Comparison of ENCODE assay signal across 8 cellular contexts in genomic region chr1:144461136-144461759, GRCh38. TPM values are rescaled to one million over a fixed set of nuclear protein-coding genes. Genes with fewer than 3 reads are reported as not detected.
DNase-seq lines count a peak whose midpoint lies in the region; ATAC-seq and TF ChIP-seq lines count a peak whose summit lies in the region.
"Not testable (repeated sequence)": the region's sequence is repeated elsewhere in the genome, so short reads cannot be mapped to it uniquely, and the experiment has no call there.

TSS of gene NBPF15 (minus strand) at chr1:144461669. CDS start at chr1:144440003, 21,666 bp downstream.

- peak within 1 kb of the TSS; percentile 28; the same call in 1 of the 2 replicates for H3K18ac ChIP-seq in IMR-90 (ENCODE audit: low read depth, low read length)

- not testable (repeated sequence) for H3K9me3 Mint-ChIP-seq in naive B cell

- H3K4me1 Mint-ChIP-seq in naive B cell = not testable (repeated sequence)

- H3K4me3 ChIP-seq in IMR-90 (ENCODE audit: insufficient read depth, low read depth, low read length) (peak within 1 kb of the TSS; percentile 88), fibroblast of mammary gland (ENCODE audit: control insufficient read depth, low read depth, low read length) (peak within 1 kb of the TSS; percentile 57)

- peak within 1 kb of the TSS; percentile 78; the same call in 1 of the 2 replicates for H4K5ac ChIP-seq in IMR-90 (ENCODE audit: low read depth, low read length)

- dilution Hi-C loops in IMR-90 (cut with HindIII; ENCODE audit: low sequenced_read_pairs, unreplicated experiment) = not testable (repeated sequence)

- H3K27ac ChIP-seq in IMR-90 (ENCODE audit: insufficient read depth, low read length) = peak within 1 kb of the TSS; percentile 79

- not testable (repeated sequence) for H4K20me1 ChIP-seq in IMR-90 (ENCODE audit: insufficient read depth, low read length)

- H3K4me2 ChIP-seq in IMR-90 (ENCODE audit: low read depth, low read length) = peak within 1 kb of the TSS; percentile 74

- TF ChIP-seq CTCF in IMR-90 (conservative IDR thresholded peaks at IDR 0.05; ENCODE audit: low read depth, low read length); fibroblast of mammary gland (conservative IDR thresholded peaks at IDR 0.05; ENCODE audit: control insufficient read depth, insufficient read depth, low read depth, low read length): not testable (repeated sequence)

- H3K79me1 ChIP-seq in IMR-90 (ENCODE audit: low read depth in 1 of 2, low read length in 2 of 2) = not testable (repeated sequence)

- CTCF ChIA-PET in IMR-90 (lab: Yijun Ruan, JAX) = not testable (repeated sequence)

- ATAC-seq in GM21737 (IDR thresholded peaks at IDR 0.05; ENCODE audit: unreplicated experiment) = peak; percentile 91
- peak; percentile 99 for ATAC-seq in IMR-90 (ENCODE audit: low read depth)
- ATAC-seq in naive B cell (ENCODE audit: low read depth in 2 of 2) = peak; percentile 93 to 95

- not testable (repeated sequence) for H2AK5ac ChIP-seq in IMR-90 (ENCODE audit: low read depth, low read length)

- H4K8ac ChIP-seq in IMR-90 (ENCODE audit: low read depth in 2 of 2, low read length in 2 of 2) = 0 out of 4 replicates have a peak within 1 kb of the TSS, but pooled peaks of 1 of the 2 experiments have one; percentile 28

- not testable (repeated sequence) for H3K36me3 Mint-ChIP-seq in naive B cell

- H3K56ac ChIP-seq in IMR-90 (ENCODE audit: extremely low read depth, insufficient read depth, low read length) = not testable (repeated sequence)

- not testable (repeated sequence) for H2BK20ac ChIP-seq in IMR-90 (ENCODE audit: low read depth, low read length)

- TF ChIP-seq RAD21 in IMR-90 (IDR thresholded peaks at IDR 0.05; ENCODE audit: low read length) = not testable (repeated sequence)

- H3K9me1 ChIP-seq in IMR-90 (ENCODE audit: insufficient read depth, low read length) = not testable (repeated sequence)

- not testable (repeated sequence) for H2AK9ac ChIP-seq in IMR-90 (replicated peaks; ENCODE audit: low read depth, low read length, poor library complexity)

- H3K27me3 Mint-ChIP-seq in naive B cell = not testable (repeated sequence)

- not testable (repeated sequence) for H3K36me3 ChIP-seq in IMR-90 (ENCODE audit: control insufficient read depth, insufficient read depth, low read length)

- H3K27ac Mint-ChIP-seq in naive B cell = peak within 1 kb of the TSS in 4 of 6 donors; percentile 65 to 91 (median 72)

- H3K4ac ChIP-seq in IMR-90 (ENCODE audit: low read depth, low read length) = peak within 1 kb of the TSS; percentile 56

- intact Hi-C loops in IMR-90 (cut with micrococcal nuclease) = not testable (repeated sequence)

- peak within 1 kb of the TSS; percentile 96 for H2BK5ac ChIP-seq in IMR-90 (ENCODE audit: low read depth, low read length, poor library complexity, severe bottlenecking)

- DNase-seq in DMS 273 (lab: John Stamatoyannopoulos, UW; ENCODE audit: unreplicated experiment) = peak; percentile 86
- DNase-seq in IMR-90 = peak; percentile 35
- peak; percentile 70 for DNase-seq in SK-MEL-5 (ENCODE audit: low read depth, low spot score)
- DNase-seq in activated gamma-delta T cell treated with Interleukin-2 at 50 U/mL for 16 hours = peak; percentile 36
- DNase-seq in fibroblast of mammary gland (ENCODE audit: low read depth) = peak; percentile 16
- peak; percentile 61 for DNase-seq in naive B cell
- peak; percentile 24 to 64 for DNase-seq in stimulated activated CD8-positive, alpha-beta memory T cell treated with anti-CD3 and anti-CD28 coated beads, Interleukin-2, amount 100 ng/mL, for 48 hours (ENCODE audit: low read depth in 2 of 2)

- H3K27me3 ChIP-seq in IMR-90 (ENCODE audit: control insufficient read depth, insufficient read depth, low read length) = not testable (repeated sequence)

- not testable (repeated sequence) for H3K4me1 ChIP-seq in IMR-90 (ENCODE audit: control insufficient read depth, insufficient read depth, low read length)

- not testable (repeated sequence) for H4K91ac ChIP-seq in IMR-90 (ENCODE audit: insufficient read depth, low read depth, low read length)

- not testable (repeated sequence) for H3K23ac ChIP-seq in IMR-90 (ENCODE audit: low read depth, low read length)

- POLR2A ChIA-PET in IMR-90 (lab: Charles Lee; ENCODE audit: unreplicated experiment) = not testable (repeated sequence)

- not testable (repeated sequence) for H2AFZ ChIP-seq in IMR-90 (replicated peaks; ENCODE audit: low read length, poor library complexity)

- H2BK120ac ChIP-seq in IMR-90 (ENCODE audit: low read depth, low read length) = peak within 1 kb of the TSS; percentile 23; the same call in 1 of the 2 replicates

- not testable (repeated sequence) for H3K9me3 ChIP-seq in IMR-90 (ENCODE audit: control insufficient read depth, insufficient read depth, low read length)

- no CpG with 5 or more reads among the region's 71 CpGs for WGBS in IMR-90 (ENCODE audit: extremely low coverage in 2 of 2, insufficient read length in 1 of 2), 2 experiments

- H2BK15ac ChIP-seq in IMR-90 (ENCODE audit: low read depth, low read length) = not testable (repeated sequence)

- in situ Hi-C loops in IMR-90 (cut with MboI; ENCODE audit: low sequenced_read_pairs); SK-MEL-5 (cut with HindIII; ENCODE audit: low pct_unique_long_range_greater_than_20kb, low sequenced_read_pairs): not testable (repeated sequence)

- H3K4me3 Mint-ChIP-seq in naive B cell = peak within 1 kb of the TSS; percentile 95 to 98 (median 96)

- not testable (repeated sequence) for BruUV-seq in IMR-90 (replicated peaks; lab: Mats Ljungman, UMichigan)

- H3K14ac ChIP-seq in IMR-90 (replicated peaks; ENCODE audit: low read depth, low read length) = not testable (repeated sequence)

- not testable (repeated sequence) for TF ChIP-seq POLR2A in IMR-90 (IDR thresholded peaks at IDR 0.05; ENCODE audit: low read depth, low read length)

- peak within 1 kb of the TSS; percentile 58 for H3K9ac ChIP-seq in IMR-90 (ENCODE audit: low read depth, low read length)

TF ChIP-seq in IMR-90, 13 proteins besides CTCF, POLR2A, EP300 and RAD21:
- TF ChIP-seq MXI1 (IDR thresholded peaks at IDR 0.05; ENCODE audit: borderline replicate concordance, low read depth, low read length) = peak; percentile 28; the same call in 1 of the 2 replicates

RNA-seq across cellular contexts. Expression of gene NBPF15, which starts in this region (rescaled TPM):
- 30.3 and 31.0 TPM in 2 replicates for total RNA-seq in IMR-90 (2012; rRNA removed)
- polyA plus RNA-seq in IMR-90 (2012; rRNA removed) (38.5 and 42.7 TPM in 2 replicates), naive B cell (ENCODE audit: low read depth in 6 of 6) (10 to 100 TPM in 4 of 6 donors, 1 to 10 TPM in 2; 6.5 to 15.2 (median 10.7) TPM)
- polyA plus RNA-seq in IMR-90 (2012; cell fraction: cytosol; rRNA removed) = 8.0 and 10.4 TPM in 2 replicates
- 90.6 and 218 TPM in 2 replicates for polyA plus RNA-seq in IMR-90 (2012; cell fraction: nucleus; rRNA removed; ENCODE audit: low replicate concordance)
- total RNA-seq in SK-MEL-5 (2014; rRNA removed; shearing (Covaris generic)) = 56.5 and 59.9 TPM in 2 replicates
- polyA plus RNA-seq in SK-MEL-5 (2015; cell fraction: cytosol; rRNA removed) = 37.1 and 48.2 TPM in 2 replicates
- 356 and 358 TPM in 2 replicates for polyA plus RNA-seq in SK-MEL-5 (2015; cell fraction: nucleus; rRNA removed)

Comparison
In these comparisons a context has a peak if more than half of its experiments do, and no peak if none do; other contexts are left out.
1. Peak in every context shown above with its lines: DNase-seq, ATAC-seq, H3K4me3 ChIP-seq and H3K27ac ChIP-seq.
2. DNase-seq: peak in every context shown above with its lines; median percentile 86 in DMS 273; 70 in SK-MEL-5; 61 in naive B cell; 44 in stimulated activated CD8-positive, alpha-beta memory T cell treated with anti-CD3 and anti-CD28 coated beads, Interleukin-2, amount 100 ng/mL, for 48 hours; 36 in activated gamma-delta T cell treated with Interleukin-2 at 50 U/mL for 16 hours; 35 in IMR-90; 16 in fibroblast of mammary gland.